In genomic region chr11:32852142-32852541, GRCh38 we compare ENCODE assay signal across 16 cellular contexts. TPM values are rescaled to one million over a fixed set of nuclear protein-coding genes. Genes with fewer than 3 reads are reported as not detected.
DNase-seq lines count a peak whose midpoint lies in the region; TF ChIP-seq lines count a peak whose summit lies in the region.
"Had no signal": no experiment of that assay in that cellular context is flagged by ENCODE, and none has a peak within 500 bp of the region (broad histone marks: within the 10 kb centered on the region; RNA-seq: fewer than 3 reads in every experiment).

No MANE protein-coding gene starts in this region.

- H3K4me1 ChIP-seq in endodermal cell (ENCODE audit: control insufficient read depth, insufficient read depth, low read length) (no peaks in the 10 kb centered on the region), Karpas-422 (ENCODE audit: low read length) (0 out of 2 replicates have a peak, but pooled peaks cover 4% of the 10 kb centered on the region)

- H3K4me2 ChIP-seq in Karpas-422 (ENCODE audit: low read depth, low read length, poor library complexity, severe bottlenecking), result no peak overlapping the region

- H3K27ac ChIP-seq in endodermal cell (ENCODE audit: low read depth, low read length) (no peak overlapping the region), Karpas-422 (ENCODE audit: low read length) (no peak overlapping the region), WERI-Rb-1 (no peak overlapping the region)

- H3K4me1 Mint-ChIP-seq in endodermal cell, result peaks cover 5% of the 10 kb centered on the region

- no peak overlapping the region for H3K9ac ChIP-seq in endodermal cell (ENCODE audit: extremely low read depth, low read length, poor library complexity, severe bottlenecking)
- no peak overlapping the region for H3K9ac ChIP-seq in Karpas-422 (ENCODE audit: low read length)

- H4K20me1 ChIP-seq in Karpas-422 (ENCODE audit: insufficient read depth, low read depth, low read length), result no peaks in the 10 kb centered on the region

- peaks cover 7% of the 10 kb centered on the region for H3K36me3 Mint-ChIP-seq in endodermal cell (ENCODE audit: low read depth)
- H3K36me3 Mint-ChIP-seq: activated naive CD8-positive, alpha-beta T cell had no signal

- no peak overlapping the region for H3K27ac Mint-ChIP-seq in endodermal cell
- H3K27ac Mint-ChIP-seq: activated CD4-positive, alpha-beta memory T cell treated with anti-CD3 and anti-CD28 coated beads, Interleukin-2, amount 10 ng/mL, durations not matched to agents 7 days and 5 days; activated naive CD8-positive, alpha-beta T cell; effector memory CD8-positive, alpha-beta T cell had no signal

- 67 to 78% methylated on average over 3 to 5 of the region's 5 CpGs for WGBS in endodermal cell (ENCODE audit: insufficient coverage in 1 of 2, insufficient read length in 1 of 2), 2 experiments

- no peaks in the 10 kb centered on the region for H3K27me3 ChIP-seq in endodermal cell (ENCODE audit: control insufficient read depth, insufficient read depth, low read length, poor library complexity, severe bottlenecking)
- H3K27me3 ChIP-seq in Karpas-422 (ENCODE audit: low read length), result 0 out of 2 replicates have a peak, but pooled peaks cover 2% of the 10 kb centered on the region
- H3K27me3 ChIP-seq in WERI-Rb-1 (ENCODE audit: insufficient read depth, low read depth, severe bottlenecking), result no peaks in the 10 kb centered on the region

- no peak overlapping the region for H3K4me3 ChIP-seq in endodermal cell (ENCODE audit: low read length)
- no peak overlapping the region for H3K4me3 ChIP-seq in Karpas-422 (ENCODE audit: low read length)
- no peak overlapping the region for H3K4me3 ChIP-seq in WERI-Rb-1 (ENCODE audit: low read depth, low read length)

- no peak for TF ChIP-seq CTCF in endodermal cell (conservative IDR thresholded peaks at IDR 0.05)
- TF ChIP-seq CTCF in WERI-Rb-1 (IDR thresholded peaks at IDR 0.05; ENCODE audit: low read depth, low read length), result no peak

- H3K4me3 Mint-ChIP-seq in endodermal cell, result no peak overlapping the region
- H3K4me3 Mint-ChIP-seq: activated CD4-positive, alpha-beta memory T cell treated with anti-CD3 and anti-CD28 coated beads, Interleukin-2, amount 10 ng/mL, durations not matched to agents 7 days and 5 days; activated naive CD8-positive, alpha-beta T cell; effector memory CD8-positive, alpha-beta T cell had no signal

- no peaks in the 10 kb centered on the region for H3K36me3 ChIP-seq in endodermal cell (ENCODE audit: control insufficient read depth, insufficient read depth, low read length)
- no peaks in the 10 kb centered on the region for H3K36me3 ChIP-seq in Karpas-422 (ENCODE audit: insufficient read depth, low read length)
- no peaks in the 10 kb centered on the region for H3K36me3 ChIP-seq in WERI-Rb-1

- no peaks in the 10 kb centered on the region for H3K9me3 Mint-ChIP-seq in endodermal cell
- H3K9me3 Mint-ChIP-seq: activated CD4-positive, alpha-beta memory T cell treated with anti-CD3 and anti-CD28 coated beads, Interleukin-2, amount 10 ng/mL, durations not matched to agents 7 days and 5 days had no signal

- H3K9me2 ChIP-seq in Karpas-422 (replicated peaks; ENCODE audit: insufficient read depth, low read length), result no peaks in the 10 kb centered on the region

- no peak overlapping the region for H2AFZ ChIP-seq in Karpas-422 (ENCODE audit: low read length)

- no peaks in the 10 kb centered on the region for H3K79me2 ChIP-seq in Karpas-422 (ENCODE audit: low read length)

- no peaks in the 10 kb centered on the region for H3K27me3 Mint-ChIP-seq in endodermal cell (ENCODE audit: insufficient read depth)

- DNase-seq in HCEC 1CT, result peak; percentile 64
- DNase-seq in RPMI8226, result peak; percentile 40
- peak; percentile 56 for DNase-seq in fibroblast of peridontal ligament (ENCODE audit: extremely low read depth)
- peak; percentile 51 for DNase-seq in stromal cell of bone marrow (ENCODE audit: low read depth)
- DNase-seq in endodermal cell, result no peak
- no peak for DNase-seq in Karpas-422
- DNase-seq in WERI-Rb-1, result no peak
- no peak for DNase-seq in SW 1271 (lab: John Stamatoyannopoulos, UW)
- DNase-seq: activated CD4-positive, alpha-beta memory T cell treated with anti-CD3 and anti-CD28 coated beads, Interleukin-2, amount 10 ng/mL, durations not matched to agents 7 days and 5 days; DMS79 treated with DMSO at 0.1 percent for 48 hours; effector memory CD8-positive, alpha-beta T cell; KBM-7; NCI-H510A; stimulated activated CD4-positive, alpha-beta T cell treated with anti-CD3 and anti-CD28 coated beads, Interleukin-2, amount 100 ng/mL, for 48 hours had no signal

- H3K9me3 ChIP-seq in endodermal cell (ENCODE audit: control insufficient read depth, low read length) (no peaks in the 10 kb centered on the region), Karpas-422 (ENCODE audit: low read length) (no peaks in the 10 kb centered on the region), WERI-Rb-1 (ENCODE audit: severe bottlenecking) (no peaks in the 10 kb centered on the region)

RNA-seq across cellular contexts. Expression of gene PRRG4, which starts 22.4 kb away (rescaled TPM):
- 1 to 10 TPM; 2.9 to 3.7 TPM for total RNA-seq in endodermal cell
- 0.25 TPM for polyA plus RNA-seq in endodermal cell (2013, experiment 1 of 2)
- polyA plus RNA-seq in endodermal cell (2013, experiment 2 of 2), result 0.25 TPM
- 0.11 and 0.19 TPM in 2 replicates for total RNA-seq in Karpas-422 (2014; rRNA removed; shearing (Covaris generic); ENCODE audit: low replicate concordance)

RNA-seq across cellular contexts. Expression of gene QSER1, which starts 40.5 kb away (rescaled TPM):
- total RNA-seq in endodermal cell, result 10 to 100 TPM; 66.5 to 82.0 TPM
- polyA plus RNA-seq in endodermal cell (2013, experiment 1 of 2), result 40.1 TPM
- 40.0 TPM for polyA plus RNA-seq in endodermal cell (2013, experiment 2 of 2)
- total RNA-seq in Karpas-422 (2014; rRNA removed; shearing (Covaris generic); ENCODE audit: low replicate concordance), result 28.1 and 60.9 TPM in 2 replicates

RNA-seq across cellular contexts. Expression of gene CCDC73, which starts 57.7 kb away (rescaled TPM):
- total RNA-seq in endodermal cell, result not detected
- polyA plus RNA-seq in endodermal cell (2013, experiment 1 of 2), result not detected
- polyA plus RNA-seq in endodermal cell (2013, experiment 2 of 2), result not detected
- total RNA-seq in Karpas-422 (2014; rRNA removed; shearing (Covaris generic); ENCODE audit: low replicate concordance), result 2.5 and 3.0 TPM in 2 replicates
- total RNA-seq: activated CD4-positive, alpha-beta memory T cell treated with anti-CD3 and anti-CD28 coated beads, Interleukin-2, amount 10 ng/mL, durations not matched to agents 7 days and 5 days; kidney epithelial cell had no signal

Comparison
In these comparisons a context has a peak if more than half of its experiments do, and no peak if none do; other contexts are left out.
1. DNase-seq: peak in HCEC 1CT (single experiment), RPMI8226 (single experiment), fibroblast of peridontal ligament (single experiment) and stromal cell of bone marrow (single experiment); none in endodermal cell (single experiment), Karpas-422 (single experiment), WERI-Rb-1 (single experiment) and SW 1271 (0 of 2).